Comparison of ENCODE assay signal across 9 cellular contexts in genomic region chr7:100444311-100445278, GRCh38. TPM values are rescaled to one million over a fixed set of nuclear protein-coding genes. Genes with fewer than 3 reads are reported as not detected.
DNase-seq lines count a peak whose midpoint lies in the region; ATAC-seq and TF ChIP-seq lines count a peak whose summit lies in the region.
"Had no signal": no experiment of that assay in that cellular context is flagged by ENCODE, and none has a peak within 500 bp of the region (broad histone marks: within the 10 kb centered on the region; RNA-seq: fewer than 3 reads in every experiment).

No MANE protein-coding gene starts in this region.

- H3K27me3 ChIP-seq in right atrium auricular region = no peaks in the 10 kb centered on the region
- H3K27me3 ChIP-seq in suprapubic skin = no peaks in the 10 kb centered on the region

- H3K27me3 Mint-ChIP-seq in T-helper 1 cell treated with Interleukin-12 subunit alpha and Interleukin-12 subunit beta and Interleukin-4 antibody, amounts not matched to agents 30 μg/mL and 1 μg/mL, for 36 hours (ENCODE audit: low read depth) = no peaks in the 10 kb centered on the region
- H3K27me3 Mint-ChIP-seq in activated CD4-positive, alpha-beta memory T cell treated with anti-CD3 and anti-CD28 coated beads, Interleukin-2, amount 10 ng/mL, durations not matched to agents 7 days and 5 days = no peaks in the 10 kb centered on the region

- POLR2A ChIA-PET in activated CD4-positive, alpha-beta memory T cell treated with anti-CD3 and anti-CD28 coated beads, Interleukin-2, amount 10 ng/mL, durations not matched to agents 7 days and 5 days (lab: Charles Lee) = interaction anchor here (0.8 to 4.7 kb wide), 4 partner anchors 9 to 287 kb away, joined by 3 to 43 read pairs (median 14); partner anchors contain the start of genes MEPCE, PPP1R35 and ZCWPW1

- H3K36me3 ChIP-seq in right atrium auricular region (no peaks in the 10 kb centered on the region), suprapubic skin (no peaks in the 10 kb centered on the region)

- TF ChIP-seq CTCF in right atrium auricular region (IDR thresholded peaks at IDR 0.05) (no peak), suprapubic skin (IDR thresholded peaks at IDR 0.05) (no peak)

- H3K27ac ChIP-seq in right atrium auricular region = peak overlapping the region; percentile 62 to 66
- peak overlapping the region; percentile 4 for H3K27ac ChIP-seq in suprapubic skin
- H3K27ac ChIP-seq: SK-N-MC had no signal

- CTCF ChIA-PET in activated CD4-positive, alpha-beta memory T cell treated with anti-CD3 and anti-CD28 coated beads, Interleukin-2, amount 10 ng/mL, durations not matched to agents 7 days and 5 days (lab: Charles Lee) = interaction anchor here (0.6 to 1.9 kb wide), 8 partner anchors 8 to 318 kb away, joined by 3 to 7 read pairs (median 4); partner anchors contain the start of genes MBLAC1 and PPP1R35

- no peak overlapping the region for H3K4me3 Mint-ChIP-seq in T-helper 1 cell treated with Interleukin-12 subunit alpha and Interleukin-12 subunit beta and Interleukin-4 antibody, amounts not matched to agents 30 μg/mL and 1 μg/mL, for 36 hours
- no peak overlapping the region for H3K4me3 Mint-ChIP-seq in activated CD4-positive, alpha-beta memory T cell treated with anti-CD3 and anti-CD28 coated beads, Interleukin-2, amount 10 ng/mL, durations not matched to agents 7 days and 5 days

- no peaks in the 10 kb centered on the region for H3K9me3 ChIP-seq in right atrium auricular region
- H3K9me3 ChIP-seq in suprapubic skin = no peaks in the 10 kb centered on the region

- DNase-seq in T-helper 1 cell (no peak), right atrium auricular region (ENCODE audit: low spot score) (peak; percentile 75), suprapubic skin (ENCODE audit: low spot score in 2 of 2) (no peak), NK-92 (lab: John Stamatoyannopoulos, UW; ENCODE audit: unreplicated experiment) (no peak)
- DNase-seq in activated CD4-positive, alpha-beta memory T cell treated with anti-CD3 and anti-CD28 coated beads, Interleukin-2, amount 10 ng/mL, durations not matched to agents 7 days and 5 days = no peak
- no peak for DNase-seq in stimulated activated CD4-positive, alpha-beta T cell treated with anti-CD3 and anti-CD28 coated beads, Interleukin-2, amount 100 ng/mL, for 48 hours

- no peak for TF ChIP-seq POLR2A in suprapubic skin (IDR thresholded peaks at IDR 0.05)

- TF ChIP-seq EP300 in suprapubic skin (IDR thresholded peaks at IDR 0.05) = no peak

- ATAC-seq in HG03354 (IDR thresholded peaks at IDR 0.05; ENCODE audit: poor library complexity, severe bottlenecking, unreplicated experiment) = no peak

- H3K27ac Mint-ChIP-seq in T-helper 1 cell treated with Interleukin-12 subunit alpha and Interleukin-12 subunit beta and Interleukin-4 antibody, amounts not matched to agents 30 μg/mL and 1 μg/mL, for 36 hours = peak overlapping the region; percentile 73
- H3K27ac Mint-ChIP-seq in activated CD4-positive, alpha-beta memory T cell treated with anti-CD3 and anti-CD28 coated beads, Interleukin-2, amount 10 ng/mL, durations not matched to agents 7 days and 5 days = peak overlapping the region; percentile 73

- peaks cover 11% of the 10 kb centered on the region for H3K4me1 Mint-ChIP-seq in T-helper 1 cell treated with Interleukin-12 subunit alpha and Interleukin-12 subunit beta and Interleukin-4 antibody, amounts not matched to agents 30 μg/mL and 1 μg/mL, for 36 hours (ENCODE audit: low read depth)
- peaks cover 29% of the 10 kb centered on the region for H3K4me1 Mint-ChIP-seq in activated CD4-positive, alpha-beta memory T cell treated with anti-CD3 and anti-CD28 coated beads, Interleukin-2, amount 10 ng/mL, durations not matched to agents 7 days and 5 days

- H3K9me3 Mint-ChIP-seq in T-helper 1 cell treated with Interleukin-12 subunit alpha and Interleukin-12 subunit beta and Interleukin-4 antibody, amounts not matched to agents 30 μg/mL and 1 μg/mL, for 36 hours = no peaks in the 10 kb centered on the region
- no peaks in the 10 kb centered on the region for H3K9me3 Mint-ChIP-seq in activated CD4-positive, alpha-beta memory T cell treated with anti-CD3 and anti-CD28 coated beads, Interleukin-2, amount 10 ng/mL, durations not matched to agents 7 days and 5 days

- no peak overlapping the region for H3K4me3 ChIP-seq in right atrium auricular region
- H3K4me3 ChIP-seq in suprapubic skin = no peak overlapping the region
- H3K4me3 ChIP-seq: SK-N-MC had no signal

- WGBS in suprapubic skin = 52% methylated on average over 13 of the region's 14 CpGs

- H3K4me1 ChIP-seq in right atrium auricular region (peaks cover 0 to 22% of the 10 kb centered on the region in 2 donors), suprapubic skin (no peaks in the 10 kb centered on the region)

- no peaks in the 10 kb centered on the region for H3K36me3 Mint-ChIP-seq in T-helper 1 cell treated with Interleukin-12 subunit alpha and Interleukin-12 subunit beta and Interleukin-4 antibody, amounts not matched to agents 30 μg/mL and 1 μg/mL, for 36 hours (ENCODE audit: low read depth)
- no peaks in the 10 kb centered on the region for H3K36me3 Mint-ChIP-seq in activated CD4-positive, alpha-beta memory T cell treated with anti-CD3 and anti-CD28 coated beads, Interleukin-2, amount 10 ng/mL, durations not matched to agents 7 days and 5 days (ENCODE audit: low read depth)

RNA-seq across cellular contexts. Expression of gene PPP1R35, which starts 8.3 kb away (rescaled TPM):
- 100 to 1,000 TPM; 100 to 101 TPM for total RNA-seq in activated CD4-positive, alpha-beta memory T cell treated with anti-CD3 and anti-CD28 coated beads, Interleukin-2, amount 10 ng/mL, durations not matched to agents 7 days and 5 days
- total RNA-seq in right atrium auricular region (10 to 100 TPM; 18.7 to 20.2 TPM), suprapubic skin (10 to 100 TPM; 18.2 to 35.6 (median 27.0) TPM)

RNA-seq across cellular contexts. Expression of gene MEPCE, which starts 15.0 kb away (rescaled TPM):
- 10 to 100 TPM; 36.7 to 40.1 TPM for total RNA-seq in activated CD4-positive, alpha-beta memory T cell treated with anti-CD3 and anti-CD28 coated beads, Interleukin-2, amount 10 ng/mL, durations not matched to agents 7 days and 5 days
- total RNA-seq in right atrium auricular region = 10 to 100 TPM; 12.6 to 21.9 TPM
- total RNA-seq in suprapubic skin = 10 to 100 TPM; 38.5 to 50.4 (median 39.6) TPM

RNA-seq across cellular contexts. Expression of gene ZCWPW1, which starts 16.1 kb away (rescaled TPM):
- 1 to 10 TPM; 2.7 to 3.0 TPM for total RNA-seq in activated CD4-positive, alpha-beta memory T cell treated with anti-CD3 and anti-CD28 coated beads, Interleukin-2, amount 10 ng/mL, durations not matched to agents 7 days and 5 days
- total RNA-seq in right atrium auricular region (1 to 10 TPM; 2.1 to 8.5 TPM), suprapubic skin (1 to 10 TPM; 2.2 to 9.4 (median 4.8) TPM)

RNA-seq across cellular contexts. Expression of gene SPACDR, which starts 19.5 kb away (rescaled TPM):
- 1 to 10 TPM; 4.0 to 4.3 TPM for total RNA-seq in activated CD4-positive, alpha-beta memory T cell treated with anti-CD3 and anti-CD28 coated beads, Interleukin-2, amount 10 ng/mL, durations not matched to agents 7 days and 5 days
- total RNA-seq in right atrium auricular region (not detected), suprapubic skin (under 1 TPM in 1 of 4 donors, not detected in 3; 0.53 TPM)

RNA-seq across cellular contexts. Expression of gene TSC22D4, which starts 34.4 kb away (rescaled TPM):
- total RNA-seq in activated CD4-positive, alpha-beta memory T cell treated with anti-CD3 and anti-CD28 coated beads, Interleukin-2, amount 10 ng/mL, durations not matched to agents 7 days and 5 days = 100 to 1,000 TPM; 133 to 136 TPM
- total RNA-seq in right atrium auricular region = 10 to 100 TPM; 26.2 to 34.6 TPM
- 10 to 100 TPM; 52.7 to 67.2 (median 57.3) TPM for total RNA-seq in suprapubic skin
